ENCODE assay signal across 14 cellular contexts in the genomic region with DNA sequence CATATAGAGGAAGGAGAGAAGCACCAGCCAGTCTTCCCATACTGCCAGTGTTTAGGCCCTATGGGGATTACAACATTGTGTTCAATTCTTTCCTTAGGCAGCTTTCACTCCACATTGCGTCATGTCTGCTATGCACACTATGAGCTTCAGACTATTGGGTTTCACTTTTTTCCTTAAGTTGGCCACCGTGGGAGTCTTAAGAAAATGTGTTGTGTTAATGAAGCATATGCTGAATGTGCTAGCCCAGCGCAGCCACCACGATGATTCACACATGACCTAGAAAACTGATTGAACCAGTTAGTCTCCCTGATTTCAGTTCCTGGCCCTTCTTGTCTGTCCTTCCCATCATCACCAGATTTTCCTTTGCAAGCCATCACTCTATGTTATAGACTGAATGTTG. TPM values are rescaled to one million over a fixed set of nuclear protein-coding genes. Genes with fewer than 3 reads are reported as not detected.
DNase-seq lines count a peak whose midpoint lies in the region; ATAC-seq and TF ChIP-seq lines count a peak whose summit lies in the region.
"Had no signal": no experiment of that assay in that cellular context is flagged by ENCODE, and none has a peak within 500 bp of the region (broad histone marks: within the 10 kb centered on the region; RNA-seq: fewer than 3 reads in every experiment).

No MANE protein-coding gene starts in this region.

- ATAC-seq in GM18868 (IDR thresholded peaks at IDR 0.05; ENCODE audit: unreplicated experiment) (no peak), HG02623 (IDR thresholded peaks at IDR 0.05; ENCODE audit: unreplicated experiment) (no peak)
- ATAC-seq: activated T-helper 17 cell treated with anti-CD3 and anti-CD28 coated beads, Interleukin-2, amount 50 U/mL, for 72 hours; stimulated activated naive CD8-positive, alpha-beta T cell treated with anti-CD3 and anti-CD28 coated beads, Interleukin-15, amount 100 ng/mL, for 72 hours had no signal

- H3K4me3 ChIP-seq in epithelial cell of esophagus (ENCODE audit: low read length) = no peak overlapping the region

- no peak for TF ChIP-seq CTCF in epithelial cell of esophagus (IDR thresholded peaks at IDR 0.05; ENCODE audit: insufficient read depth, low read depth, low read length, missing control alignments)

- DNase-seq in ELR (ENCODE audit: low read depth) = peak; percentile 65
- DNase-seq in OCI-M1 (lab: John Stamatoyannopoulos, UW) = peak; percentile 68
- peak; percentile 98 for DNase-seq in epithelial cell of esophagus (ENCODE audit: low read depth)
- peak; percentile 81 for DNase-seq in renal cortical epithelial cell (ENCODE audit: low read depth)
- no peak for DNase-seq in activated T-cell treated with anti-CD3 and anti-CD28 coated beads, Interleukin-2, amount 50 U/mL, for 48 hours
- no peak for DNase-seq in NCI-H1105 (lab: John Stamatoyannopoulos, UW)
- DNase-seq: activated B cell treated with CpG ODN at 0.5 μM for 24 hours; dermis blood vessel endothelial cell; naive B cell; Right ventricle myocardium superior; stimulated activated naive CD8-positive, alpha-beta T cell treated with anti-CD3 and anti-CD28 coated beads, Interleukin-15, amount 100 ng/mL, for 72 hours had no signal

RNA-seq across cellular contexts. Expression of gene TUBB2B, which starts 21.5 kb away (rescaled TPM):
- total RNA-seq in renal cortical epithelial cell = 21.6 and 53.5 TPM in 2 replicates
- total RNA-seq: activated B cell treated with CpG ODN at 0.5 μM for 24 hours had no signal

RNA-seq across cellular contexts. Expression of gene TUBB2A, which starts 48.6 kb away (rescaled TPM):
- total RNA-seq in renal cortical epithelial cell = 75.8 and 193 TPM in 2 replicates

RNA-seq across cellular contexts. Expression of gene PSMG4, which starts 52.8 kb away (rescaled TPM):
- total RNA-seq in renal cortical epithelial cell = 13.1 and 24.8 TPM in 2 replicates

Comparison
In these comparisons a context has a peak if more than half of its experiments do, and no peak if none do; other contexts are left out.
1. DNase-seq: peak in ELR (single experiment), OCI-M1 (single experiment), epithelial cell of esophagus (single experiment) and renal cortical epithelial cell (single experiment); none in activated T-cell treated with anti-CD3 and anti-CD28 coated beads, Interleukin-2, amount 50 U/mL, for 48 hours (0 of 2) and NCI-H1105 (single experiment).